In genomic region chr5:81425569-81425968, GRCh38 we compare ENCODE assay signal across 9 cellular contexts. TPM values are rescaled to one million over a fixed set of nuclear protein-coding genes. Genes with fewer than 3 reads are reported as not detected.
DNase-seq lines count a peak whose midpoint lies in the region; TF ChIP-seq lines count a peak whose summit lies in the region.
"Had no signal": no experiment of that assay in that cellular context is flagged by ENCODE, and none has a peak within 500 bp of the region (broad histone marks: within the 10 kb centered on the region; RNA-seq: fewer than 3 reads in every experiment).

No MANE protein-coding gene starts in this region.

- intact Hi-C loops in prostate gland (cut with DNase I) = loop anchor here (5.0 kb wide), 4 partner anchors 427 to 802 kb away; partner anchors contain the start of gene ATG10

- no peaks in the 10 kb centered on the region for H3K9me2 ChIP-seq in MM.1S (replicated peaks; ENCODE audit: insufficient read depth, low read length)

- peak; percentile 3 to 47 for DNase-seq in NOMO-1 (lab: John Stamatoyannopoulos, UW; ENCODE audit: unreplicated experiment in 2 of 2)
- DNase-seq in NOMO-1 treated with dmso at 0.1 percent for 144 hours (lab: John Stamatoyannopoulos, UW; ENCODE audit: unreplicated experiment) = no peak
- peak; percentile 49 for DNase-seq in MM.1S
- peak; percentile 19 to 70 for DNase-seq in SW 1271 (lab: John Stamatoyannopoulos, UW)
- peak; percentile 66 for DNase-seq in fibroblast of pulmonary artery (ENCODE audit: low read depth)
- DNase-seq in prostate gland (ENCODE audit: low spot score) = no peak
- no peak for DNase-seq in H7
- DNase-seq in effector CD8-positive, alpha-beta T cell (lab: John Stamatoyannopoulos, UW) = no peak

- H2AFZ ChIP-seq in MM.1S (ENCODE audit: low read length) = no peak overlapping the region

- H3K4me2 ChIP-seq in MM.1S (ENCODE audit: low read depth, low read length) = no peak overlapping the region

- H3K36me3 ChIP-seq in MM.1S (replicated peaks; ENCODE audit: insufficient read depth, low read length) = no peaks in the 10 kb centered on the region
- H3K36me3 ChIP-seq in prostate gland = no peaks in the 10 kb centered on the region
- H3K36me3 ChIP-seq in H7 (replicated peaks; ENCODE audit: control insufficient read depth, insufficient read depth, low read length) = no peaks in the 10 kb centered on the region

- H3K9me3 ChIP-seq in MM.1S (replicated peaks; ENCODE audit: insufficient read depth, low read length) = no peaks in the 10 kb centered on the region
- H3K9me3 ChIP-seq in prostate gland = no peaks in the 10 kb centered on the region

- 0% methylated on average over 2 of the region's 2 CpGs for WGBS in prostate gland

- no peaks in the 10 kb centered on the region for H3K79me2 ChIP-seq in MM.1S (ENCODE audit: low read length)

- H3K9ac ChIP-seq in MM.1S (ENCODE audit: low read length) = no peak overlapping the region

- H3K4me3 ChIP-seq in MM.1S (ENCODE audit: low read length) (no peak overlapping the region), fibroblast of pulmonary artery (replicated peaks; ENCODE audit: low read depth, low read length) (no peak overlapping the region), prostate gland (no peak overlapping the region), H7 (ENCODE audit: insufficient read depth, low read depth, low read length) (no peak overlapping the region)

- 0 out of 2 replicates have a peak, but pooled peaks cover 9% of the 10 kb centered on the region for H3F3A ChIP-seq in MM.1S (ENCODE audit: insufficient read depth, low read length)

- H3K4me1 ChIP-seq in MM.1S (ENCODE audit: low read length) = no peaks in the 10 kb centered on the region
- no peaks in the 10 kb centered on the region for H3K4me1 ChIP-seq in prostate gland (replicated peaks)

- H3K27ac ChIP-seq in MM.1S (ENCODE audit: low read length) (no peak overlapping the region), prostate gland (no peak overlapping the region)

- peak; percentile 56 for TF ChIP-seq CTCF in MM.1S (IDR thresholded peaks at IDR 0.05; ENCODE audit: low read length)
- TF ChIP-seq CTCF in fibroblast of pulmonary artery (IDR thresholded peaks at IDR 0.05; ENCODE audit: low read length, missing control alignments) = peak; percentile 52
- peak; percentile 41 to 71 (median 58) for TF ChIP-seq CTCF in prostate gland (IDR thresholded peaks at IDR 0.05)

- H4K20me1 ChIP-seq in MM.1S (ENCODE audit: insufficient read depth, low read length) = no peaks in the 10 kb centered on the region

- H3K27me3 ChIP-seq in MM.1S (replicated peaks; ENCODE audit: insufficient read depth, low read length) (no peaks in the 10 kb centered on the region), prostate gland (replicated peaks; ENCODE audit: insufficient read depth) (no peaks in the 10 kb centered on the region), H7 (ENCODE audit: control insufficient read depth, insufficient read depth, low read length) (no peaks in the 10 kb centered on the region)

- no peak for TF ChIP-seq POLR2A in prostate gland (IDR thresholded peaks at IDR 0.05)

RNA-seq across cellular contexts. Expression of gene ACOT12, which starts 31.6 kb away (rescaled TPM):
- 1 to 10 TPM in 1 of 2 donors, not detected in 1; 1.0 TPM for total RNA-seq in prostate gland
- total RNA-seq in H7 (2014; rRNA removed; shearing (Covaris generic)) = not detected in 2 replicates
- total RNA-seq: CD8-positive, alpha-beta memory T cell had no signal

Comparison
In these comparisons a context has a peak if more than half of its experiments do, and no peak if none do; other contexts are left out.
1. DNase-seq: peak in NOMO-1 (2 of 2), MM.1S (single experiment), SW 1271 (2 of 2) and fibroblast of pulmonary artery (single experiment); none in NOMO-1 treated with dmso at 0.1 percent for 144 hours (single experiment), prostate gland (single experiment), H7 (single experiment) and effector CD8-positive, alpha-beta T cell (single experiment).
2. Peak in every context shown above with its lines, with median percentiles within 50 percentile points of each other: CTCF ChIP-seq.